ENCODE assay signal across 8 cellular contexts in the genomic region with DNA sequence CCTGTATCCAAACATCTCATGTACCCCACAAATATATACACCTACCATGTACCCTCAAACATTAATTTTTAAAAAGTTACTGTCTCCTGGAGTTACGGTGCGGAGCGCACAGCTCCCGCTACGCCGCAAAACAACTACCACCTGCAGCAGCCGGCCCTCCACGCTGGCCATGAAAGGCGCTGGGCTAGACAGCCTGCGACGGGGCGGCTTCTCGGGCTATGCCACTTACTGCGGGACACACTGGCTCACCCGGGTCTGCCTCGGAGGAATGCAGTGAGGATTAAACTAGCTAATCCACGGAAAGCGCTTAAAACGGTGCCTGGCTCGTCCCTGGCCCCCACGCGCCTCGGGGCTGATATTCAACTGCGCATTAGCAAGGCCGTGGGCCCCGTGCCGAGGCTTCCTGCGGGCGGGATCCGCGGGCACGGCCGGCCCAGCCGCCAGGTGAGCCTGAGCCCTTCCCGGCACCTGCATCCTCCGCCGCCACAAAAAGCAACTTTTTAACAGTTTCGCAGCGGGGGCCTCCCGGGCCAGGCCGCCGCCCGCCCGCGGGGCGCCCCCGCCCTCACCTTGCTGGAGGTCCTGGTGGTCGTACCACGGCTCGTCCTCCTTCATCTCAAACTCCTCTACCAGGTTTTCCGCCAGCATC. TPM values are rescaled to one million over a fixed set of nuclear protein-coding genes. Genes with fewer than 3 reads are reported as not detected.
DNase-seq lines count a peak whose midpoint lies in the region; ATAC-seq and TF ChIP-seq lines count a peak whose summit lies in the region.

No MANE protein-coding gene starts in this region.

- POLR2A ChIA-PET in naive thymus-derived CD4-positive, alpha-beta T cell (lab: Charles Lee) = interaction anchor here (0.6 to 6.2 kb wide), 20 partner anchors 9 to 185 kb away, joined by 3 to 93 read pairs (median 6); no protein-coding TSS in a partner anchor

- H3K27ac Mint-ChIP-seq in naive thymus-derived CD4-positive, alpha-beta T cell = peak overlapping the region; percentile 91 to 98 (median 93)

- peaks cover 49% of the 10 kb centered on the region for H3K4me1 ChIP-seq in Karpas-422 (ENCODE audit: low read length)
- peaks cover 39 to 42% of the 10 kb centered on the region in 2 donors for H3K4me1 ChIP-seq in naive thymus-derived CD4-positive, alpha-beta T cell (ENCODE audit: control insufficient read depth in 2 of 2, insufficient read depth in 2 of 2, low read length in 2 of 2)

- intact Hi-C loops in naive thymus-derived CD4-positive, alpha-beta T cell (cut with micrococcal nuclease) = loop anchor here (1.0 to 5.0 kb wide), 11 partner anchors 9 to 853 kb away; partner anchors contain the start of genes POLR3E (in 1 of the 2) and UQCRC2 (in 1 of the 2)

- peak overlapping the region; percentile 76 for H3K4me2 ChIP-seq in Karpas-422 (ENCODE audit: low read depth, low read length, poor library complexity, severe bottlenecking)

- H3K79me2 ChIP-seq in Karpas-422 (ENCODE audit: low read length) = peaks cover 53% of the 10 kb centered on the region

- H3K27ac ChIP-seq in Karpas-422 (ENCODE audit: low read length) = no peak overlapping the region
- H3K27ac ChIP-seq in naive thymus-derived CD4-positive, alpha-beta T cell (ENCODE audit: low read depth, low read length) = peak overlapping the region; percentile 86

- H3K36me3 Mint-ChIP-seq in naive thymus-derived CD4-positive, alpha-beta T cell = peaks cover 0 to 18% (median 0%) of the 10 kb centered on the region in 5 donors

- H3K27me3 ChIP-seq in Karpas-422 (ENCODE audit: low read length) = no peaks in the 10 kb centered on the region
- H3K27me3 ChIP-seq in naive thymus-derived CD4-positive, alpha-beta T cell (ENCODE audit: control insufficient read depth in 2 of 2, insufficient read depth in 2 of 2, low read length in 2 of 2) = no peaks in the 10 kb centered on the region

- H3K4me3 ChIP-seq in Karpas-422 (ENCODE audit: low read length) (peak overlapping the region; percentile 83), epithelial cell of proximal tubule (ENCODE audit: low read depth, low read length) (peak overlapping the region; percentile 77)
- H3K4me3 ChIP-seq in naive thymus-derived CD4-positive, alpha-beta T cell (ENCODE audit: low read length) = peak overlapping the region; percentile 77

- peaks cover 0 to 5% (median 0%) of the 10 kb centered on the region in 5 donors for H3K27me3 Mint-ChIP-seq in naive thymus-derived CD4-positive, alpha-beta T cell

- no peaks in the 10 kb centered on the region for H3K9me2 ChIP-seq in Karpas-422 (replicated peaks; ENCODE audit: insufficient read depth, low read length)

- no peaks in the 10 kb centered on the region for H3K9me3 Mint-ChIP-seq in naive thymus-derived CD4-positive, alpha-beta T cell

- no peak for TF ChIP-seq CTCF in epithelial cell of proximal tubule (conservative IDR thresholded peaks at IDR 0.05; ENCODE audit: low read depth, low read length)

- no peaks in the 10 kb centered on the region for H4K20me1 ChIP-seq in Karpas-422 (ENCODE audit: insufficient read depth, low read depth, low read length)

- peak overlapping the region; percentile 91 for H3K9ac ChIP-seq in Karpas-422 (ENCODE audit: low read length)

- H2AFZ ChIP-seq in Karpas-422 (ENCODE audit: low read length) = peak overlapping the region; percentile 13; the same call in 1 of the 2 replicates

- H3K36me3 ChIP-seq in Karpas-422 (ENCODE audit: insufficient read depth, low read length) = no peaks in the 10 kb centered on the region
- peaks cover 0 to 7% (median 0%) of the 10 kb centered on the region in 3 experiments for H3K36me3 ChIP-seq in naive thymus-derived CD4-positive, alpha-beta T cell (ENCODE audit: control insufficient read depth in 2 of 3, insufficient read depth in 3 of 3, low read length in 3 of 3)

- CTCF ChIA-PET in naive thymus-derived CD4-positive, alpha-beta T cell (lab: Charles Lee) = interaction anchor here (1.0 kb wide), 1 partner anchor 35 kb away, joined by 5 read pairs; no protein-coding TSS in a partner anchor

- H3K4me3 Mint-ChIP-seq in naive thymus-derived CD4-positive, alpha-beta T cell = peak overlapping the region; percentile 93 to 99 (median 98)

- peaks cover 23 to 59% (median 54%) of the 10 kb centered on the region in 7 donors for H3K4me1 Mint-ChIP-seq in naive thymus-derived CD4-positive, alpha-beta T cell

- peak; percentile 23 for ATAC-seq in GM21737 (IDR thresholded peaks at IDR 0.05; ENCODE audit: unreplicated experiment)
- ATAC-seq in naive thymus-derived CD4-positive, alpha-beta T cell = peak; percentile 8

- DNase-seq in EL = peak; percentile 40
- DNase-seq in Karpas-422 = peak; percentile 70
- DNase-seq in activated CD8-positive, alpha-beta memory T cell treated with anti-CD3 and anti-CD28 coated beads for 24 hours = peak; percentile 79
- DNase-seq in epithelial cell of proximal tubule (ENCODE audit: low read depth) = no peak
- DNase-seq in naive thymus-derived CD4-positive, alpha-beta T cell = peak in 8 of 9 donors; percentile 27 to 58 (median 43)
- peak; percentile 54 for DNase-seq in ureter (ENCODE audit: low spot score)
- DNase-seq in NOMO-1 (lab: John Stamatoyannopoulos, UW; ENCODE audit: unreplicated experiment in 2 of 2) = no peak

- no peaks in the 10 kb centered on the region for H3K9me3 ChIP-seq in Karpas-422 (ENCODE audit: low read length)
- no peaks in the 10 kb centered on the region for H3K9me3 ChIP-seq in naive thymus-derived CD4-positive, alpha-beta T cell (ENCODE audit: control insufficient read depth in 2 of 3, low read length in 3 of 3)

RNA-seq across cellular contexts. Expression of gene CDR2, which starts 0.6 kb away (rescaled TPM):
- total RNA-seq in Karpas-422 (2014; rRNA removed; shearing (Covaris generic); ENCODE audit: low replicate concordance) = 7.2 and 16.3 TPM in 2 replicates
- total RNA-seq in epithelial cell of proximal tubule (36.1 and 37.0 TPM in 2 replicates), ureter (50.1 TPM)
- 10 to 100 TPM; 28.7 to 91.9 (median 65.6) TPM for total RNA-seq in naive thymus-derived CD4-positive, alpha-beta T cell
- polyA plus RNA-seq in naive thymus-derived CD4-positive, alpha-beta T cell = 100 to 1,000 TPM in 1 of 2 donors, 10 to 100 TPM in 1; 66.0 to 115 TPM

Comparison
In these comparisons a context has a peak if more than half of its experiments do, and no peak if none do; other contexts are left out.
1. DNase-seq: peak in EL (single experiment), Karpas-422 (single experiment), activated CD8-positive, alpha-beta memory T cell treated with anti-CD3 and anti-CD28 coated beads for 24 hours (single experiment), naive thymus-derived CD4-positive, alpha-beta T cell (8 of 9) and ureter (single experiment); none in epithelial cell of proximal tubule (single experiment) and NOMO-1 (0 of 2).
2. Peak in every context shown above with its lines, with median percentiles within 50 percentile points of each other: H3K4me3 ChIP-seq.